ENCODE assay signal across 12 cellular contexts in the genomic region with DNA sequence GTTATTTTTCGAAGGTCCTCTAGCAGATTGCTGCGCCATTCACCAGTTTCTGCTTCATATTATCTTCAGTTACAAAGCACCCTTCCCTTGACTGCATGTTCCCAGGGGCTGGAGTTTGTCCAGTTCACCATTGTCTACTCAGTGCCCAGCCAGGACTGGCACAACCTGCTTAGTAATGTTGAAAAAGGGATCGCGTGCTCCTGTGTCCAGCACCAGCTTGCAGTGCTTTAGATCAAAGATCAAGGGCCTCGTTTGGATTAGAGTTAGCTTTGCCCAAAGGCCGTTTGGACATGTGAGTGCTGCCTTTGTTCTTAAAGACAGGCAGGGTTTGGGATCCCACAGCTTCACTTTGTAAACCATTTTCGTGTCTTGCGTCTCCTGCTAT. TPM values are rescaled to one million over a fixed set of nuclear protein-coding genes. Genes with fewer than 3 reads are reported as not detected.
A peak's percentile ranks its signal among the peaks of the same experiment; 100 is the strongest.
DNase-seq lines count a peak whose midpoint lies in the region; ATAC-seq and TF ChIP-seq lines count a peak whose summit lies in the region.
"Had no signal": no experiment of that assay in that cellular context is flagged by ENCODE, and none has a peak within 500 bp of the region (broad histone marks: within the 10 kb centered on the region; RNA-seq: fewer than 3 reads in every experiment).

No MANE protein-coding gene starts in this region.

- TF ChIP-seq EP300 in tibial nerve (IDR thresholded peaks at IDR 0.05) = no peak

- peak; percentile 21 for ATAC-seq in Right ventricle myocardium superior (ENCODE audit: poor library complexity)
- no peak for ATAC-seq in Right ventricle myocardium inferior

- H3K36me3 ChIP-seq in tibial nerve = peaks cover 0 to 45% (median 0%) of the 10 kb centered on the region in 3 donors
- H3K36me3 ChIP-seq: transverse colon had no signal

- DNase-seq in Right ventricle myocardium superior (no peak), Right ventricle myocardium inferior (ENCODE audit: missing footprints) (no peak), medulla oblongata (ENCODE audit: extremely low spot score) (peak; percentile 57), tibial nerve (ENCODE audit: low spot score in 2 of 2) (no peak), epidermal melanocyte (ENCODE audit: insufficient read length, low spot score) (no peak), hippocampal formation (lab: John Stamatoyannopoulos, UW) (no peak), glomerular visceral epithelial cell (ENCODE audit: extremely low spot score) (no peak)
- DNase-seq: amniotic stem cell, H7, NCI-H1694, transverse colon had no signal

- H3K4me1 Mint-ChIP-seq in activated naive CD8-positive, alpha-beta T cell (ENCODE audit: low read depth) = peaks cover 71% of the 10 kb centered on the region

- TF ChIP-seq CTCF in tibial nerve (IDR thresholded peaks at IDR 0.05) = no peak

- peak overlapping the region in 3 of 4 donors; percentile 71 to 87 (median 73) for H3K4me3 ChIP-seq in tibial nerve

- TF ChIP-seq POLR2A in tibial nerve (IDR thresholded peaks at IDR 0.05) = no peak

- peak overlapping the region; percentile 61 for H3K27ac Mint-ChIP-seq in activated naive CD8-positive, alpha-beta T cell

- peak overlapping the region; percentile 91 for H3K4me3 Mint-ChIP-seq in activated naive CD8-positive, alpha-beta T cell

- H3K4me1 ChIP-seq in tibial nerve = peaks cover 0 to 27% (median 0%) of the 10 kb centered on the region in 4 donors

- WGBS in tibial nerve, 2 donors = 52 to 59% methylated on average over 8 of the region's 8 CpGs

- H3K27me3 Mint-ChIP-seq in activated naive CD8-positive, alpha-beta T cell = no peaks in the 10 kb centered on the region

- intact Hi-C loops in Right ventricle myocardium superior (cut with DNase I) (loop anchor here (5.0 kb wide), 1 partner anchor 37 kb away; the partner anchor contains the start of gene ZNF862), Right ventricle myocardium inferior (cut with DNase I) (loop anchor here (5.0 to 10.0 kb wide), 2 partner anchors 102 to 170 kb away; partner anchors contain the start of gene ZNF467)

- no peaks in the 10 kb centered on the region for H3K27me3 ChIP-seq in tibial nerve
- H3K27me3 ChIP-seq: transverse colon had no signal

- no peaks in the 10 kb centered on the region for H3K9me3 Mint-ChIP-seq in activated naive CD8-positive, alpha-beta T cell (ENCODE audit: low read depth)

- H3K27ac ChIP-seq in tibial nerve = peak overlapping the region in 2 of 4 donors; percentile 92 to 93

- no peaks in the 10 kb centered on the region for H3K9me3 ChIP-seq in tibial nerve
- H3K9me3 ChIP-seq: transverse colon had no signal

- no peaks in the 10 kb centered on the region for H3K36me3 Mint-ChIP-seq in activated naive CD8-positive, alpha-beta T cell

RNA-seq across cellular contexts. Expression of gene ATP6V0E2, which starts 0.9 kb away (rescaled TPM):
- total RNA-seq in Right ventricle myocardium superior (121 TPM), Right ventricle myocardium inferior (125 TPM), tibial nerve (10 to 100 TPM; 28.7 to 49.5 (median 38.1) TPM)

RNA-seq across cellular contexts. Expression of gene ZNF862, which starts 36.5 kb away (rescaled TPM):
- total RNA-seq in Right ventricle myocardium superior = 12.2 TPM
- total RNA-seq in Right ventricle myocardium inferior = 10.1 TPM
- total RNA-seq in tibial nerve = 10 to 100 TPM; 17.2 to 42.0 (median 29.4) TPM
